ENCODE assay signal across 8 cellular contexts in the genomic region with DNA sequence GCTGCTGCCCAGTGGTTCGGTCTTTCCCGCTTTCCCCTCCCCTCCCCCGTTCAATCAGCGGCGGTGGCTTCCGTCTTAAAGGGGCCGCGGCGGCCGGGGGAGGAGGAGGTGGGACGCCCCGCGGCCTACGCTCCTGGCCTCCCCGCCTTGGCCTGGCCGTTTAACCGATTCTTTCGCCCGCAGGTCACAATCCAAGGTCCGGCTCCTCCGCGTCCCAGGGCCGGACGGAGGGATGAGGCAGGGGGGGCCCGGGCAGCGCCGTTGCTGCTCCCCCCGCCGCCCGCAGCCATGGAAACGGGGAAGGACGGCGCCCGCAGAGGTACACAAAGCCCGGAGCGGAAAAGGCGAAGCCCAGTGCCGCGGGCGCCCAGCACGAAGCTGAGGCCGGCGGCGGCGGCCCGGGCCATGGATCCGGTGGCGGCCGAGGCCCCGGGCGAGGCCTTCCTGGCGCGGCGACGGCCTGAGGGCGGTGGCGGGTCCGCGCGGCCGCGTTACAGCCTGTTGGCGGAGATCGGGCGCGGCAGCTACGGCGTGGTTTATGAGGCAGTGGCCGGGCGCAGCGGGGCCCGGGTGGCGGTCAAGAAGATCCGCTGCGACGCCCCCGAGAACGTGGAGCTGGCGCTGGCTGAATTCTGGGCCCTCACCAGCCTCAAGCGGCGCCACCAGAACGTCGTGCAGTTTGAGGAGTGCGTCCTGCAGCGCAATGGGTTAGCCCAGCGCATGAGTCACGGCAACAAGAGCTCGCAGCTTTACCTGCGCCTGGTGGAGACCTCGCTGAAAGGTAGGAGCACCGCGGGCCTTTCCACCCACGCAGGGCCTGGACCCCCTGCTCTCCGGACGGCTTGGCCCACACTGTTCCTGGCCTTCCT. TPM values are rescaled to one million over a fixed set of nuclear protein-coding genes. Genes with fewer than 3 reads are reported as not detected.
DNase-seq lines count a peak whose midpoint lies in the region; ATAC-seq, FAIRE-seq and TF ChIP-seq lines count a peak whose summit lies in the region.

No MANE protein-coding gene starts in this region.

- POLR2A ChIA-PET in A673 (lab: Charles Lee; ENCODE audit: low non-redundant PET) = interaction anchor here (0.7 kb wide), 2 partner anchors 404 to 1365 kb away, joined by 3 read pairs; no protein-coding TSS in a partner anchor

- peaks cover 19% of the 10 kb centered on the region for H3K36me3 ChIP-seq in A673 (ENCODE audit: insufficient read depth, low read length, poor library complexity, severe bottlenecking)
- H3K36me3 ChIP-seq in kidney (ENCODE audit: control insufficient read depth in 1 of 2, insufficient read depth in 2 of 2, low read length in 2 of 2) = no peaks in the 10 kb centered on the region

- peak; percentile 94 for DNase-seq in A673 (ENCODE audit: low spot score)
- DNase-seq in NCI-H2171 (lab: John Stamatoyannopoulos, UW) = peak; percentile 94
- peak; percentile 76 to 86 (median 82) for DNase-seq in activated CD4-positive, CD25-positive, alpha-beta regulatory T cell (lab: John Stamatoyannopoulos, UW)
- DNase-seq in central memory CD4-positive, alpha-beta T cell = peak; percentile 89
- DNase-seq in kidney = peak; percentile 95
- peak; percentile 68 to 74 for DNase-seq in stimulated activated CD4-positive, alpha-beta T cell treated with anti-CD3 and anti-CD28 coated beads, Interleukin-15, amount 100 ng/mL, for 1 hour (ENCODE audit: low read depth in 1 of 2, low spot score in 1 of 2)

- H3K27me3 ChIP-seq in A673 (replicated peaks; ENCODE audit: insufficient read depth, low read depth, low read length, poor library complexity) = no peaks in the 10 kb centered on the region

- peak overlapping the region; percentile 93 for H3K4me3 ChIP-seq in A673 (ENCODE audit: low read depth, low read length, poor library complexity, severe bottlenecking)
- peak overlapping the region; percentile 88 to 91 for H3K4me3 ChIP-seq in kidney (ENCODE audit: low read length in 2 of 2)

- TF ChIP-seq CTCF in A673 (conservative IDR thresholded peaks at IDR 0.05; ENCODE audit: low read depth, low read length) = no peak
- TF ChIP-seq CTCF in kidney (IDR thresholded peaks at IDR 0.05; ENCODE audit: borderline replicate concordance, extremely low read depth, insufficient read depth) = no peak

- no peaks in the 10 kb centered on the region for H3K9me3 ChIP-seq in A673 (ENCODE audit: low read depth, low read length, poor library complexity, severe bottlenecking)
- no peaks in the 10 kb centered on the region for H3K9me3 ChIP-seq in kidney (ENCODE audit: control insufficient read depth in 1 of 2, low read length in 2 of 2)

- peak; percentile 31 for ATAC-seq in HG03060 (IDR thresholded peaks at IDR 0.05; ENCODE audit: low read depth, unreplicated experiment)

- H3K4me1 ChIP-seq in A673 (ENCODE audit: insufficient read depth, low read length, poor library complexity, severe bottlenecking) = peaks cover 23% of the 10 kb centered on the region
- H3K4me1 ChIP-seq in kidney (ENCODE audit: control insufficient read depth in 1 of 2, insufficient read depth in 1 of 2, low read depth in 1 of 2, low read length in 2 of 2) = peaks cover 15 to 21% of the 10 kb centered on the region in 2 donors

- BruUV-seq in A673 (replicated peaks; lab: Mats Ljungman, UMichigan) = no TSS peak

- intact Hi-C loops in A673 (cut with micrococcal nuclease; ENCODE audit: unreplicated experiment) (loop anchor here (5.0 kb wide), 1 partner anchor 136 kb away; no protein-coding TSS in a partner anchor), kidney (cut with DNase I) (no loop called here)

- CTCF ChIA-PET in A673 (lab: Charles Lee) = no interaction called here

- FAIRE-seq in kidney (lab: Jason Lieb, UNC) = no peak

- TF ChIP-seq POLR2A in GM18526 (IDR thresholded peaks at IDR 0.05; ENCODE audit: extremely low read depth, insufficient read length) = peak; percentile 43

- H3K27ac ChIP-seq in A673 (ENCODE audit: low read depth, low read length, poor library complexity, severe bottlenecking) (peak overlapping the region; percentile 100), kidney (ENCODE audit: low read depth in 2 of 2, low read length in 2 of 2) (peak overlapping the region; percentile 99 to 100)

- peak overlapping the region; percentile 68 to 91 for H3K9ac ChIP-seq in kidney (ENCODE audit: low read length in 2 of 2)

RNA-seq across cellular contexts. Expression of gene STK35, which starts 1.2 kb away (rescaled TPM):
- total RNA-seq in A673 (2021) (38.2 and 38.8 TPM in 2 replicates), kidney (16.5 TPM)
- polyA plus RNA-seq in kidney (ENCODE audit: insufficient read depth, low read depth, low replicate concordance) = 3.7 TPM

Comparison
In these comparisons a context has a peak if more than half of its experiments do, and no peak if none do; other contexts are left out.
1. Peak in every context shown above with its lines: DNase-seq, ATAC-seq, H3K4me3 ChIP-seq and H3K27ac ChIP-seq.